25 cellular contexts compared by ENCODE assay signal in the genomic region with DNA sequence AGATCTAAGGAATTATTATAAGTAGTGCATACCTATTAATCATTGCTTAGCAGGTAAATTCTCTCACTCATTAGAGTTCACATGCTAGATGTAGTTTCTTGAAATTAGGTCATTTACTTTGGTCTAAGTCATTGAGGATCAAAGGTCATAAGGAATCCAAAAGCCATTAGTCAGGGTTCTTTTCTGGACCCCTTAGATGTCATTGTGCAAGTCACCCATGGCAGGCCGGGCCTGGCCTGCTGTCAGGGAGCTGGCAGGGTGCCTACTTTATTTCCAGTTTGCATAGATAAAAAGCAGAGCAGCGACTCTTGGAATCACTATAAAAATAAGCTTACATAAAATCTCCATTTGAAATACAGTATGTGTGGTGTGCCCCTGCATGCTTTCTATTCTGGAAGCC.
A peak's percentile ranks its signal among the peaks of the same experiment; 100 is the strongest.
DNase-seq lines count a peak whose midpoint lies in the region; ATAC-seq and TF ChIP-seq lines count a peak whose summit lies in the region.
"Had no signal": no experiment of that assay in that cellular context is flagged by ENCODE, and none has a peak within 500 bp of the region (broad histone marks: within the 10 kb centered on the region; RNA-seq: fewer than 3 reads in every experiment).

No MANE protein-coding gene starts in this region.

- no peak overlapping the region for H3K4ac ChIP-seq in neuronal stem cell (ENCODE audit: low read length)

- H4K8ac ChIP-seq in neuronal stem cell (ENCODE audit: low read depth, low read length) = no peak overlapping the region

- H3K4me3 ChIP-seq in right atrium auricular region (no peak overlapping the region), fibroblast of the aortic adventitia (ENCODE audit: low read depth, low read length) (no peak overlapping the region), neuronal stem cell (ENCODE audit: low read length in 2 of 2) (no peak overlapping the region)
- H3K4me3 ChIP-seq: esophagus squamous epithelium, gastrocnemius medialis, GM12878, GM23338, lower lobe of right lung, thoracic aorta, vagina had no signal

- peak; percentile 70 for DNase-seq in Right ventricle myocardium inferior (ENCODE audit: missing footprints)
- no peak for DNase-seq in right atrium auricular region (ENCODE audit: low spot score)
- DNase-seq in fibroblast of the aortic adventitia (ENCODE audit: low read depth) = peak; percentile 51
- peak; percentile 49 for DNase-seq in left lobe of liver (ENCODE audit: low spot score)
- peak; percentile 16 for DNase-seq in superior temporal gyrus (ENCODE audit: extremely low spot score)
- no peak for DNase-seq in NCI-H82 (lab: John Stamatoyannopoulos, UW)
- no peak for DNase-seq in neuronal stem cell (ENCODE audit: low spot score)
- DNase-seq in GOT3 (lab: John Stamatoyannopoulos, UW) = no peak
- DNase-seq: activated CD8-positive, alpha-beta T cell treated with anti-CD3 and anti-CD28 coated beads, Interleukin-2, amount 10 ng/mL, durations not matched to agents 7 days and 5 days; esophagus squamous epithelium; gastrocnemius medialis; lower lobe of right lung; NCI-H1105; NCI-H2081; NCI-H226; NCI-H748 treated with DMSO at 0.1 percent for 48 hours; RPMI8226; stimulated activated CD4-positive, alpha-beta T cell treated with anti-CD3 and anti-CD28 coated beads, Interleukin-15, amount 100 ng/mL, for 24 hours; stimulated activated naive CD4-positive, alpha-beta T cell had no signal

- H3K27ac ChIP-seq in right atrium auricular region = peak overlapping the region in 1 of 2 donors; percentile 29
- no peak overlapping the region for H3K27ac ChIP-seq in neuronal stem cell (replicated peaks; ENCODE audit: low read length)
- H3K27ac ChIP-seq: 22Rv1, esophagus squamous epithelium, gastrocnemius medialis, lower lobe of right lung, thoracic aorta, vagina had no signal

- H3K9ac ChIP-seq in neuronal stem cell (ENCODE audit: low read depth, low read length, poor library complexity) = no peak overlapping the region

- no peak for TF ChIP-seq CTCF in right atrium auricular region (IDR thresholded peaks at IDR 0.05)
- TF ChIP-seq CTCF in fibroblast of the aortic adventitia (IDR thresholded peaks at IDR 0.05; ENCODE audit: insufficient read depth, low read length) = no peak

- H3K9me3 ChIP-seq in right atrium auricular region (no peaks in the 10 kb centered on the region), neuronal stem cell (replicated peaks in 1 of 2; ENCODE audit: control insufficient read depth in 2 of 2, insufficient read depth in 1 of 2, low read depth in 1 of 2, low read length in 2 of 2) (no peaks in the 10 kb centered on the region)
- H3K9me3 ChIP-seq: esophagus squamous epithelium, gastrocnemius medialis, lower lobe of right lung, thoracic aorta, vagina had no signal

- no peaks in the 10 kb centered on the region for H3K79me1 ChIP-seq in neuronal stem cell (ENCODE audit: low read depth, low read length)

- no peak overlapping the region for H2AK5ac ChIP-seq in neuronal stem cell (ENCODE audit: low read depth, low read length)

- no peaks in the 10 kb centered on the region for H3K36me3 ChIP-seq in right atrium auricular region
- peaks cover 0 to 4% of the 10 kb centered on the region in 2 donors for H3K36me3 ChIP-seq in neuronal stem cell (replicated peaks in 1 of 2; ENCODE audit: control insufficient read depth in 2 of 2, insufficient read depth in 2 of 2, low read length in 2 of 2)
- H3K36me3 ChIP-seq: gastrocnemius medialis, lower lobe of right lung, thoracic aorta, vagina had no signal

- H2BK120ac ChIP-seq in neuronal stem cell (ENCODE audit: low read depth, low read length) = no peak overlapping the region

- H2BK5ac ChIP-seq in neuronal stem cell (ENCODE audit: low read length) = no peak overlapping the region

- H2BK15ac ChIP-seq in neuronal stem cell (ENCODE audit: low read length) = no peak overlapping the region

- H2AFZ ChIP-seq in neuronal stem cell (ENCODE audit: low read length) = no peak overlapping the region
- H2AFZ ChIP-seq: GM23338 had no signal

- no peak overlapping the region for H3K23ac ChIP-seq in neuronal stem cell (ENCODE audit: low read depth, low read length, poor library complexity)

- H3K4me2 ChIP-seq in neuronal stem cell (ENCODE audit: insufficient read depth, low read length, poor library complexity, severe bottlenecking) = no peak overlapping the region
- H3K4me2 ChIP-seq: GM23338 had no signal

- intact Hi-C loops in Right ventricle myocardium inferior (cut with DNase I) = no loop called here

- H3K18ac ChIP-seq in neuronal stem cell (ENCODE audit: low read length) = no peak overlapping the region

- no CpG with 5 or more reads among the region's 2 CpGs for WGBS in neuronal stem cell (ENCODE audit: extremely low coverage in 2 of 2, insufficient read length in 2 of 2, insufficient replicate concordance in 1 of 2), 2 donors

- peak; percentile 43 for ATAC-seq in Right ventricle myocardium inferior
- peak; percentile 28 for ATAC-seq in left lobe of liver
- ATAC-seq: activated CD8-positive, alpha-beta T cell treated with anti-CD3 and anti-CD28 coated beads, Interleukin-2, amount 10 ng/mL, durations not matched to agents 7 days and 5 days; activated naive CD4-positive, alpha-beta T cell treated with anti-CD3 and anti-CD28 coated beads, Interleukin-2, amount 50 U/mL, for 72 hours; gastrocnemius medialis; GM12878; lower lobe of right lung had no signal

- no peak overlapping the region for H4K91ac ChIP-seq in neuronal stem cell (ENCODE audit: low read depth, low read length, poor library complexity)

- H3K4me1 ChIP-seq in right atrium auricular region (peaks cover 0 to 12% of the 10 kb centered on the region in 2 donors), neuronal stem cell (ENCODE audit: control insufficient read depth in 2 of 2, insufficient read depth in 1 of 2, low read depth in 1 of 2, low read length in 2 of 2) (peaks cover 8 to 9% of the 10 kb centered on the region in 2 donors)
- H3K4me1 ChIP-seq: gastrocnemius medialis had no signal

- H2BK12ac ChIP-seq in neuronal stem cell (ENCODE audit: low read length) = no peak overlapping the region

- no peak overlapping the region for H3K14ac ChIP-seq in neuronal stem cell (ENCODE audit: low read length)

- H3K27me3 ChIP-seq in right atrium auricular region = no peaks in the 10 kb centered on the region
- H3K27me3 ChIP-seq in neuronal stem cell (ENCODE audit: control insufficient read depth in 3 of 3, insufficient read depth in 3 of 3, low read depth in 1 of 3, low read length in 3 of 3) = no peaks in the 10 kb centered on the region
- H3K27me3 ChIP-seq: esophagus squamous epithelium, gastrocnemius medialis, vagina had no signal

Comparison
In these comparisons a context has a peak if more than half of its experiments do, and no peak if none do; other contexts are left out.
1. DNase-seq: peak in Right ventricle myocardium inferior (single experiment), fibroblast of the aortic adventitia (single experiment), left lobe of liver (single experiment) and superior temporal gyrus (single experiment); none in right atrium auricular region (single experiment), NCI-H82 (single experiment), neuronal stem cell (single experiment) and GOT3 (single experiment).